10 cellular contexts compared by ENCODE assay signal in genomic region chr18:49227456-49227855, GRCh38.
DNase-seq lines count a peak whose midpoint lies in the region; ATAC-seq and TF ChIP-seq lines count a peak whose summit lies in the region.
"Had no signal": no experiment of that assay in that cellular context is flagged by ENCODE, and none has a peak within 500 bp of the region (broad histone marks: within the 10 kb centered on the region; RNA-seq: fewer than 3 reads in every experiment).

No MANE protein-coding gene starts in this region.

- no peak overlapping the region for H3K9ac ChIP-seq in mucosa of rectum (ENCODE audit: low read depth in 1 of 2, low read length in 2 of 2)

- no peak for TF ChIP-seq CTCF in GM23338 (conservative IDR thresholded peaks at IDR 0.05; ENCODE audit: low read depth in 2 of 2)

- no peaks in the 10 kb centered on the region for H3K27me3 Mint-ChIP-seq in activated T-helper 1 cell treated with anti-CD3 and anti-CD28 coated beads, Interleukin-12 subunit alpha, Interleukin-12 subunit beta, Interleukin-2, Interleukin-4 antibody, amounts not matched to agents 30 ng/mL and 10 ng/mL and 1 ng/mL, durations not matched to agents 14 hours and 24 hours and 36 hours (ENCODE audit: insufficient read depth)
- H3K27me3 Mint-ChIP-seq in GM23338 (ENCODE audit: insufficient read depth, low read depth, poor library complexity) = no peaks in the 10 kb centered on the region

- no peaks in the 10 kb centered on the region for H3K9me3 Mint-ChIP-seq in activated T-helper 1 cell treated with anti-CD3 and anti-CD28 coated beads, Interleukin-12 subunit alpha, Interleukin-12 subunit beta, Interleukin-2, Interleukin-4 antibody, amounts not matched to agents 30 ng/mL and 10 ng/mL and 1 ng/mL, durations not matched to agents 14 hours and 24 hours and 36 hours
- no peaks in the 10 kb centered on the region for H3K9me3 Mint-ChIP-seq in GM23338

- H3K4me1 ChIP-seq in mucosa of rectum (ENCODE audit: control insufficient read depth in 2 of 2, insufficient read depth in 2 of 2, low read length in 2 of 2) (peaks cover 7 to 17% of the 10 kb centered on the region in 2 donors), GM23338 (ENCODE audit: insufficient read depth) (no peaks in the 10 kb centered on the region)

- H3K4me3 Mint-ChIP-seq in activated T-helper 1 cell treated with anti-CD3 and anti-CD28 coated beads, Interleukin-12 subunit alpha, Interleukin-12 subunit beta, Interleukin-2, Interleukin-4 antibody, amounts not matched to agents 30 ng/mL and 10 ng/mL and 1 ng/mL, durations not matched to agents 14 hours and 24 hours and 36 hours = no peak overlapping the region
- no peak overlapping the region for H3K4me3 Mint-ChIP-seq in GM23338

- H3K79me2 ChIP-seq in GM23338 (replicated peaks; ENCODE audit: insufficient read depth) = no peaks in the 10 kb centered on the region

- H2AFZ ChIP-seq in GM23338 = no peak overlapping the region

- intact Hi-C loops in activated T-helper 1 cell treated with anti-CD3 and anti-CD28 coated beads, Interleukin-12 subunit alpha, Interleukin-12 subunit beta, Interleukin-2, Interleukin-4 antibody, amounts not matched to agents 30 ng/mL and 10 ng/mL and 1 ng/mL, durations not matched to agents 14 hours and 24 hours and 36 hours (cut with micrococcal nuclease) = loop anchor here (1.0 to 5.0 kb wide), 2 partner anchors 50 to 66 kb away; no protein-coding TSS in a partner anchor

- no peak overlapping the region for H3K27ac Mint-ChIP-seq in activated T-helper 1 cell treated with anti-CD3 and anti-CD28 coated beads, Interleukin-12 subunit alpha, Interleukin-12 subunit beta, Interleukin-2, Interleukin-4 antibody, amounts not matched to agents 30 ng/mL and 10 ng/mL and 1 ng/mL, durations not matched to agents 14 hours and 24 hours and 36 hours
- H3K27ac Mint-ChIP-seq in GM23338 = no peak overlapping the region

- H3K36me3 ChIP-seq in mucosa of rectum (ENCODE audit: control insufficient read depth in 2 of 2, insufficient read depth in 2 of 2, low read length in 2 of 2) = no peaks in the 10 kb centered on the region
- no peaks in the 10 kb centered on the region for H3K36me3 ChIP-seq in GM23338 (ENCODE audit: insufficient read depth)

- no peaks in the 10 kb centered on the region for H3K27me3 ChIP-seq in mucosa of rectum (ENCODE audit: control insufficient read depth in 2 of 2, insufficient read depth in 2 of 2, low read length in 2 of 2)
- H3K27me3 ChIP-seq in GM23338 (ENCODE audit: insufficient read depth) = no peaks in the 10 kb centered on the region

- DNase-seq in activated gamma-delta T cell treated with Interleukin-2 at 50 U/mL for 16 hours (peak; percentile 25), activated gamma-delta T cell (lab: John Stamatoyannopoulos, UW) (no peak), GM23338 (ENCODE audit: low spot score) (no peak), NCI-H526 treated with DMSO at 0.1 percent for 48 hours (lab: John Stamatoyannopoulos, UW) (no peak), NCI-H524 treated with DMSO at 0.1 percent for 48 hours (lab: John Stamatoyannopoulos, UW) (no peak), HCEC 1CT (no peak)
- peak; percentile 48 for DNase-seq in activated T-helper 1 cell treated with anti-CD3 and anti-CD28 coated beads, Interleukin-12 subunit alpha, Interleukin-12 subunit beta, Interleukin-2, Interleukin-4 antibody, amounts not matched to agents 30 ng/mL and 10 ng/mL and 1 ng/mL, durations not matched to agents 14 hours and 24 hours and 36 hours (ENCODE audit: low spot score)
- DNase-seq: kidney glomerular epithelial cell, NCI-H1105 treated with DMSO at 0.1 percent for 48 hours had no signal

- H3K4me3 ChIP-seq in mucosa of rectum (ENCODE audit: low read length in 2 of 2) (no peak overlapping the region), GM23338 (no peak overlapping the region)

- H3K4me2 ChIP-seq in GM23338 = no peak overlapping the region

- H3K36me3 Mint-ChIP-seq in activated T-helper 1 cell treated with anti-CD3 and anti-CD28 coated beads, Interleukin-12 subunit alpha, Interleukin-12 subunit beta, Interleukin-2, Interleukin-4 antibody, amounts not matched to agents 30 ng/mL and 10 ng/mL and 1 ng/mL, durations not matched to agents 14 hours and 24 hours and 36 hours (ENCODE audit: low read depth) = peaks cover 1% of the 10 kb centered on the region
- H3K36me3 Mint-ChIP-seq in GM23338 (ENCODE audit: low read depth) = no peaks in the 10 kb centered on the region

- no peaks in the 10 kb centered on the region for H3F3A ChIP-seq in GM23338 (replicated peaks; ENCODE audit: low read depth)

- H3K9me2 ChIP-seq in GM23338 (ENCODE audit: insufficient read depth) = no peaks in the 10 kb centered on the region

- 0 out of 2 replicates have a peak, but pooled peaks cover 4% of the 10 kb centered on the region for H4K20me1 ChIP-seq in GM23338 (replicated peaks; ENCODE audit: insufficient read depth)

- H3K9me3 ChIP-seq in mucosa of rectum (ENCODE audit: control insufficient read depth in 2 of 2, low read length in 2 of 2) = no peaks in the 10 kb centered on the region

- H3K4me1 Mint-ChIP-seq in activated T-helper 1 cell treated with anti-CD3 and anti-CD28 coated beads, Interleukin-12 subunit alpha, Interleukin-12 subunit beta, Interleukin-2, Interleukin-4 antibody, amounts not matched to agents 30 ng/mL and 10 ng/mL and 1 ng/mL, durations not matched to agents 14 hours and 24 hours and 36 hours (ENCODE audit: low read depth) = peaks cover 14% of the 10 kb centered on the region
- H3K4me1 Mint-ChIP-seq in GM23338 = no peaks in the 10 kb centered on the region

- ATAC-seq in GM23338 = no peak

- H3K27ac ChIP-seq in mucosa of rectum (ENCODE audit: low read depth in 2 of 2, low read length in 2 of 2) = peak overlapping the region; percentile 56 to 74
- H3K27ac ChIP-seq in GM23338 (ENCODE audit: low read depth) = no peak overlapping the region

TF ChIP-seq in GM23338, 12 proteins besides CTCF, POLR2A, EP300 and RAD21 (continues in another document):
- TF ChIP-seq EZH2phosphoT487 (IDR thresholded peaks at IDR 0.05; ENCODE audit: unreplicated experiment) (no peak), EZH2 (IDR thresholded peaks at IDR 0.05; ENCODE audit: low read depth, unreplicated experiment) (no peak), JUNB (IDR thresholded peaks at IDR 0.05; ENCODE audit: unreplicated experiment) (no peak), ZNF114 (CRISPR knock-in tag; IDR thresholded peaks at IDR 0.05) (no peak), CREB1 (CRISPR knock-in tag; IDR thresholded peaks at IDR 0.05; ENCODE audit: low read depth) (no peak), ZNF462 (CRISPR knock-in tag; IDR thresholded peaks at IDR 0.05) (no peak), NANOG (IDR thresholded peaks at IDR 0.05; ENCODE audit: borderline replicate concordance) (no peak)

Comparison
In these comparisons a context has a peak if more than half of its experiments do, and no peak if none do; other contexts are left out.
1. DNase-seq: peak in activated gamma-delta T cell treated with Interleukin-2 at 50 U/mL for 16 hours (single experiment) and activated T-helper 1 cell treated with anti-CD3 and anti-CD28 coated beads, Interleukin-12 subunit alpha, Interleukin-12 subunit beta, Interleukin-2, Interleukin-4 antibody, amounts not matched to agents 30 ng/mL and 10 ng/mL and 1 ng/mL, durations not matched to agents 14 hours and 24 hours and 36 hours (single experiment); none in activated gamma-delta T cell (single experiment), GM23338 (single experiment), NCI-H526 treated with DMSO at 0.1 percent for 48 hours (single experiment), NCI-H524 treated with DMSO at 0.1 percent for 48 hours (single experiment) and HCEC 1CT (single experiment).